In genomic region chr14:70339039-70339438, GRCh38 we compare ENCODE assay signal across 13 cellular contexts. TPM values are rescaled to one million over a fixed set of nuclear protein-coding genes. Genes with fewer than 3 reads are reported as not detected.
DNase-seq lines count a peak whose midpoint lies in the region; ATAC-seq, FAIRE-seq and TF ChIP-seq lines count a peak whose summit lies in the region.
"Had no signal": no experiment of that assay in that cellular context is flagged by ENCODE, and none has a peak within 500 bp of the region (broad histone marks: within the 10 kb centered on the region; RNA-seq: fewer than 3 reads in every experiment).

No MANE protein-coding gene starts in this region.

- intact Hi-C loops in body of pancreas (cut with DNase I), result no loop called here
- intact Hi-C loops in right cardiac atrium (cut with DNase I), result no loop called here

- H3K4me3 ChIP-seq in body of pancreas (no peak overlapping the region), right cardiac atrium (ENCODE audit: low read length) (no peak overlapping the region)
- H3K4me3 ChIP-seq: GM23338 had no signal

- peaks cover 11% of the 10 kb centered on the region for H3K4me1 ChIP-seq in body of pancreas
- no peaks in the 10 kb centered on the region for H3K4me1 ChIP-seq in right cardiac atrium (ENCODE audit: control insufficient read depth, insufficient read depth, low read length)

- peaks cover 3% of the 10 kb centered on the region for H3K9me3 Mint-ChIP-seq in glutamatergic neuron (ENCODE audit: unreplicated experiment)

- H3K4me1 Mint-ChIP-seq in glutamatergic neuron (ENCODE audit: low read depth, unreplicated experiment), result no peaks in the 10 kb centered on the region
- no peaks in the 10 kb centered on the region for H3K4me1 Mint-ChIP-seq in T-helper 17 cell

- H3K27ac ChIP-seq in body of pancreas (no peak overlapping the region), right cardiac atrium (ENCODE audit: low read length) (no peak overlapping the region)
- H3K27ac ChIP-seq: C4-2B had no signal

- H3K27ac Mint-ChIP-seq in glutamatergic neuron (ENCODE audit: unreplicated experiment) (no peak overlapping the region), T-helper 17 cell (no peak overlapping the region)
- H3K27ac Mint-ChIP-seq: B cell, GM23338 had no signal

- TF ChIP-seq CTCF in GM12872 (IDR thresholded peaks at IDR 0.05; ENCODE audit: insufficient read depth, low read depth, low read length), result 0 out of 3 replicates have a peak, but pooled peaks have one; percentile 3
- TF ChIP-seq CTCF in body of pancreas (IDR thresholded peaks at IDR 0.05), result peak in 2 of 7 experiments; percentile 19
- TF ChIP-seq CTCF in glutamatergic neuron (IDR thresholded peaks at IDR 0.05; ENCODE audit: partially characterized antibody, unreplicated experiment), result peak; percentile 8

- peaks cover 21% of the 10 kb centered on the region for H3K36me3 Mint-ChIP-seq in glutamatergic neuron (ENCODE audit: unreplicated experiment)
- peaks cover 4% of the 10 kb centered on the region for H3K36me3 Mint-ChIP-seq in T-helper 17 cell (ENCODE audit: low read depth)

- H3K36me3 ChIP-seq in body of pancreas (replicated peaks in 1 of 2; ENCODE audit: insufficient read depth in 1 of 2, low read depth in 2 of 2), result no peaks in the 10 kb centered on the region

- H3K9me3 ChIP-seq in body of pancreas (no peaks in the 10 kb centered on the region), right cardiac atrium (ENCODE audit: control insufficient read depth, low read length) (no peaks in the 10 kb centered on the region), T-helper 17 cell (ENCODE audit: control insufficient read depth, low read length, poor library complexity, severe bottlenecking) (peaks cover 4% of the 10 kb centered on the region)

- H3K4me3 Mint-ChIP-seq in glutamatergic neuron (ENCODE audit: unreplicated experiment), result no peak overlapping the region
- no peak overlapping the region for H3K4me3 Mint-ChIP-seq in T-helper 17 cell
- H3K4me3 Mint-ChIP-seq: B cell, GM23338 had no signal

- DNase-seq in body of pancreas (no peak), glutamatergic neuron (no peak), urothelium cell line (ENCODE audit: low spot score) (no peak), NCI-H69 (lab: John Stamatoyannopoulos, UW) (no peak), right cardiac atrium (no peak), T-helper 17 cell (no peak)
- DNase-seq: CD4-positive, alpha-beta memory T cell; DMS79; H7 had no signal

- FAIRE-seq in urothelium cell line (lab: Jason Lieb, UNC), result peak; percentile 79

- H3K27me3 ChIP-seq in body of pancreas (no peaks in the 10 kb centered on the region), right cardiac atrium (ENCODE audit: control insufficient read depth, insufficient read depth) (no peaks in the 10 kb centered on the region)

- H3K27me3 Mint-ChIP-seq in glutamatergic neuron (ENCODE audit: unreplicated experiment) (peaks cover 2% of the 10 kb centered on the region), T-helper 17 cell (no peaks in the 10 kb centered on the region)
- H3K27me3 Mint-ChIP-seq: B cell; CD4-positive, alpha-beta memory T cell had no signal

- no peak for TF ChIP-seq POLR2A in body of pancreas (IDR thresholded peaks at IDR 0.05)

- ATAC-seq in body of pancreas (peak; percentile 24), right cardiac atrium (no peak), T-helper 17 cell (no peak)
- ATAC-seq: GM23338 had no signal

- 21 to 22% methylated on average over 3 of the region's 3 CpGs for WGBS in body of pancreas, 2 donors
- WGBS in right cardiac atrium, result 68% methylated on average over 3 of the region's 3 CpGs

RNA-seq across cellular contexts. Expression of gene COX16, which starts 20.4 kb away (rescaled TPM):
- total RNA-seq in body of pancreas (10 to 100 TPM; 18.5 to 25.4 TPM), glutamatergic neuron (ENCODE audit: unreplicated experiment) (44.0 TPM), right cardiac atrium (10 to 100 TPM; 25.3 to 32.7 (median 28.7) TPM), T-helper 17 cell (10 to 100 TPM; 23.3 to 23.7 TPM)
- polyA plus RNA-seq in right cardiac atrium, result 54.9 TPM
